18 cellular contexts compared by ENCODE assay signal in genomic region chrX:115553171-115553570, GRCh38. TPM values are rescaled to one million over a fixed set of nuclear protein-coding genes. Genes with fewer than 3 reads are reported as not detected.
DNase-seq lines count a peak whose midpoint lies in the region; ATAC-seq and TF ChIP-seq lines count a peak whose summit lies in the region.
"Had no signal": no experiment of that assay in that cellular context is flagged by ENCODE, and none has a peak within 500 bp of the region (broad histone marks: within the 10 kb centered on the region; RNA-seq: fewer than 3 reads in every experiment).

No MANE protein-coding gene starts in this region.

- TF ChIP-seq POLR2A in erythroblast (IDR thresholded peaks at IDR 0.05; ENCODE audit: low read length) = no peak

- peaks cover 3% of the 10 kb centered on the region for H3K4me1 ChIP-seq in GM23338 (ENCODE audit: insufficient read depth)

- no peak overlapping the region for H2AFZ ChIP-seq in GM23338

- DNase-seq in NCI-H510A treated with DMSO at 0.1 percent for 48 hours (lab: John Stamatoyannopoulos, UW) (peak; percentile 27), NCI-H510A (lab: John Stamatoyannopoulos, UW) (no peak), GM23338 (ENCODE audit: low spot score) (peak; percentile 17), OCI-M1 (lab: John Stamatoyannopoulos, UW) (peak; percentile 25), myocyte (ENCODE audit: low read depth) (peak; percentile 18), left colon (no peak), erythroblast (lab: John Stamatoyannopoulos, UW) (no peak)
- DNase-seq: DMS 273 treated with DMSO at 0.1 percent for 48 hours; H9; IMR-90; Kasumi-1; NCI-H1930; NK-92 treated with Interleukin-12 subunit alpha and Interleukin-12 subunit beta, amount 100 ng/mL, for 24 hours; T-helper 2 cell had no signal

- intact Hi-C loops in left colon (cut with DNase I, micrococcal nuclease) = no loop called here

- H3K4me3 ChIP-seq in GM23338 = no peak overlapping the region
- H3K4me3 ChIP-seq: A549, SJSA1 had no signal

- H3K36me3 ChIP-seq in GM23338 (ENCODE audit: insufficient read depth) = no peaks in the 10 kb centered on the region
- H3K36me3 ChIP-seq: SJSA1 had no signal

- no peaks in the 10 kb centered on the region for H3K9me2 ChIP-seq in GM23338 (ENCODE audit: insufficient read depth)

- H3K27ac Mint-ChIP-seq in GM23338 = no peak overlapping the region

- H3K36me3 Mint-ChIP-seq in GM23338 (ENCODE audit: low read depth) = no peaks in the 10 kb centered on the region

- H3K9me3 Mint-ChIP-seq in GM23338 = no peaks in the 10 kb centered on the region
- H3K9me3 Mint-ChIP-seq: H9 had no signal

- peaks cover 5% of the 10 kb centered on the region for H3K27me3 Mint-ChIP-seq in GM23338 (ENCODE audit: insufficient read depth, low read depth, poor library complexity)

- ATAC-seq in GM23338 = peak; percentile 46; the same call in 2 of the 3 replicates
- no peak for ATAC-seq in HG02852 (IDR thresholded peaks at IDR 0.05; ENCODE audit: unreplicated experiment)
- no peak for ATAC-seq in left colon
- ATAC-seq: A549 had no signal

- H3K4me2 ChIP-seq in GM23338 = no peak overlapping the region
- H3K4me2 ChIP-seq: A549 had no signal

- H3K4me1 Mint-ChIP-seq in GM23338 = peaks cover 8% of the 10 kb centered on the region

- no peak overlapping the region for H3K27ac ChIP-seq in GM23338 (ENCODE audit: low read depth)
- H3K27ac ChIP-seq: A549, C4-2B, SJSA1 had no signal

- no peaks in the 10 kb centered on the region for H3K27me3 ChIP-seq in GM23338 (ENCODE audit: insufficient read depth)
- H3K27me3 ChIP-seq: SJSA1 had no signal

- H3K4me3 Mint-ChIP-seq in GM23338 = no peak overlapping the region
- H3K4me3 Mint-ChIP-seq: H9 had no signal

- no peaks in the 10 kb centered on the region for H3F3A ChIP-seq in GM23338 (replicated peaks; ENCODE audit: low read depth)

- TF ChIP-seq CTCF in GM23338 (conservative IDR thresholded peaks at IDR 0.05; ENCODE audit: low read depth in 2 of 2) = no peak

- no peaks in the 10 kb centered on the region for H4K20me1 ChIP-seq in GM23338 (replicated peaks; ENCODE audit: insufficient read depth)

- H3K79me2 ChIP-seq in GM23338 (replicated peaks; ENCODE audit: insufficient read depth) = no peaks in the 10 kb centered on the region

TF ChIP-seq in GM23338, 12 proteins besides CTCF, POLR2A, EP300 and RAD21 (continues in another document):
- TF ChIP-seq NANOG (IDR thresholded peaks at IDR 0.05; ENCODE audit: borderline replicate concordance) = no peak
- no peak for TF ChIP-seq ZNF114 (CRISPR knock-in tag; IDR thresholded peaks at IDR 0.05)
- no peak for TF ChIP-seq STAT1 (IDR thresholded peaks at IDR 0.05; ENCODE audit: unreplicated experiment)
- TF ChIP-seq EZH2 (IDR thresholded peaks at IDR 0.05; ENCODE audit: low read depth, unreplicated experiment) = no peak
- no peak for TF ChIP-seq JUNB (IDR thresholded peaks at IDR 0.05; ENCODE audit: unreplicated experiment)
- TF ChIP-seq EZH2phosphoT487 (IDR thresholded peaks at IDR 0.05; ENCODE audit: unreplicated experiment) = no peak
- TF ChIP-seq ZNF462 (CRISPR knock-in tag; IDR thresholded peaks at IDR 0.05) = no peak
- TF ChIP-seq REST (IDR thresholded peaks at IDR 0.05; ENCODE audit: unreplicated experiment) = no peak
- TF ChIP-seq ZNF331 (CRISPR knock-in tag; IDR thresholded peaks at IDR 0.05; ENCODE audit: low read depth) = no peak
- no peak for TF ChIP-seq POLR2AphosphoS5 (IDR thresholded peaks at IDR 0.05; ENCODE audit: low read depth)

RNA-seq across cellular contexts. Expression of gene PLS3, which starts 7.8 kb away (rescaled TPM):
- 128 and 131 TPM in 2 replicates for total RNA-seq in GM23338 (2014; rRNA removed; shearing (Covaris generic))
- 72.6 and 81.6 TPM in 2 replicates for polyA plus RNA-seq in GM23338 (2016; fragmentation: Nextera tagmentation; extraction: Ambion mirVana)
- total RNA-seq in myocyte (60.8 and 65.4 TPM in 2 replicates), left colon (10 to 100 TPM; 15.7 to 21.2 TPM)
- 51.9 TPM for polyA plus RNA-seq in myocyte (2012)

Comparison
In these comparisons a context has a peak if more than half of its experiments do, and no peak if none do; other contexts are left out.
1. DNase-seq: peak in NCI-H510A treated with DMSO at 0.1 percent for 48 hours (single experiment), GM23338 (single experiment), OCI-M1 (single experiment) and myocyte (single experiment); none in NCI-H510A (single experiment), left colon (0 of 2) and erythroblast (0 of 2).